ENCODE assay signal across 11 cellular contexts in the genomic region with DNA sequence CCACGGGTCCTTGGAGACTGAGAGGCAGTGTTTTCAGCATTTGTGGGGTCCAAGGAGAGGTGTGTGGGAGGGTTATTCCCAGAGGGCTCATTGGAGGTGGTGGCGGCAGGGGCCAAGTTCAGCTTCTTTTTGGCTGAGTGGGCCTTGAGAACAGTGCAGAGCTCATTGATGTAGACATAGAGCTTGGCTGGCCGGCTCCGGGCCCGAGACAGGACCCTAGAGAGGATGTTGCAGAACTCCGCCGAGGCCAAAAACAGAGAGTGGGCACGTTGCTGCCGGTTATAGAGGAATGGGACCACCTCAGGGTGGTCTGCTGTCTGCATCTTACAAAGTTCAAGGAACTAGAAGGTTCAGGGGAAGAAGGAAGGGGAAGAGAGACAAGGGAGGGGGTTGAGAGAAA. TPM values are rescaled to one million over a fixed set of nuclear protein-coding genes. Genes with fewer than 3 reads are reported as not detected.
DNase-seq lines count a peak whose midpoint lies in the region; ATAC-seq and TF ChIP-seq lines count a peak whose summit lies in the region.
"Had no signal": no experiment of that assay in that cellular context is flagged by ENCODE, and none has a peak within 500 bp of the region (broad histone marks: within the 10 kb centered on the region; RNA-seq: fewer than 3 reads in every experiment).

No MANE protein-coding gene starts in this region.

- H3K27me3 ChIP-seq in right atrium auricular region (no peaks in the 10 kb centered on the region), vagina (no peaks in the 10 kb centered on the region)
- H3K27me3 ChIP-seq: SJCRH30 had no signal

- DNase-seq in right atrium auricular region (ENCODE audit: low spot score) (no peak), left cardiac atrium (no peak), vagina (ENCODE audit: extremely low spot score in 2 of 2) (no peak), globus pallidus (ENCODE audit: low spot score) (no peak), NCI-H1436 (lab: John Stamatoyannopoulos, UW) (no peak), NCI-H1092 treated with DMSO at 0.1 percent for 48 hours (lab: John Stamatoyannopoulos, UW) (no peak)
- DNase-seq in activated naive CD8-positive, alpha-beta T cell treated with anti-CD3 and anti-CD28 coated beads, Interleukin-2, amount 50 U/mL, for 24 hours: no peak
- DNase-seq: central memory CD4-positive, alpha-beta T cell; DMS153; SJCRH30 had no signal

- H3K36me3 ChIP-seq in right atrium auricular region: peaks cover 28% of the 10 kb centered on the region
- H3K36me3 ChIP-seq in mesodermal cell (ENCODE audit: control insufficient read depth, insufficient read depth, low read length): peaks cover 31% of the 10 kb centered on the region
- peaks cover 0 to 25% of the 10 kb centered on the region in 2 donors for H3K36me3 ChIP-seq in vagina

- H3K27ac Mint-ChIP-seq in activated naive CD8-positive, alpha-beta T cell treated with anti-CD3 and anti-CD28 coated beads, Interleukin-2, amount 50 U/mL, for 24 hours: peak overlapping the region; percentile 81

- H3K4me3 ChIP-seq in right atrium auricular region (peak overlapping the region in 1 of 2 donors; percentile 78), mesodermal cell (ENCODE audit: extremely low read depth, insufficient read depth, low read length, poor library complexity, severe bottlenecking) (peak overlapping the region; percentile 86), vagina (peak overlapping the region in 1 of 2 donors; percentile 92)

- TF ChIP-seq CTCF in right atrium auricular region (IDR thresholded peaks at IDR 0.05): no peak
- no peak for TF ChIP-seq CTCF in vagina (IDR thresholded peaks at IDR 0.05)

- no peaks in the 10 kb centered on the region for H3K9me3 Mint-ChIP-seq in activated naive CD8-positive, alpha-beta T cell treated with anti-CD3 and anti-CD28 coated beads, Interleukin-2, amount 50 U/mL, for 24 hours

- TF ChIP-seq POLR2A in vagina (IDR thresholded peaks at IDR 0.05): no peak

- H3K4me3 Mint-ChIP-seq in activated naive CD8-positive, alpha-beta T cell treated with anti-CD3 and anti-CD28 coated beads, Interleukin-2, amount 50 U/mL, for 24 hours: peak overlapping the region; percentile 98

- H3K9me3 ChIP-seq in right atrium auricular region: no peaks in the 10 kb centered on the region
- H3K9me3 ChIP-seq in mesodermal cell (ENCODE audit: control insufficient read depth, low read length): no peaks in the 10 kb centered on the region
- H3K9me3 ChIP-seq in vagina: no peaks in the 10 kb centered on the region
- H3K9me3 ChIP-seq: SJCRH30 had no signal

- H3K4me1 Mint-ChIP-seq in activated naive CD8-positive, alpha-beta T cell treated with anti-CD3 and anti-CD28 coated beads, Interleukin-2, amount 50 U/mL, for 24 hours: peaks cover 70% of the 10 kb centered on the region

- H3K4me1 ChIP-seq in right atrium auricular region (peaks cover 0 to 63% of the 10 kb centered on the region in 2 donors), mesodermal cell (ENCODE audit: control insufficient read depth, insufficient read depth, low read length, poor library complexity, severe bottlenecking) (peaks cover 28% of the 10 kb centered on the region), vagina (peaks cover 59% of the 10 kb centered on the region)

- H3K27ac ChIP-seq in right atrium auricular region (peak overlapping the region; percentile 46 to 89), mesodermal cell (ENCODE audit: low read depth, low read length, severe bottlenecking) (no peak overlapping the region), vagina (peak overlapping the region; percentile 90)
- H3K27ac ChIP-seq: SJCRH30 had no signal

- no peaks in the 10 kb centered on the region for H3K27me3 Mint-ChIP-seq in activated naive CD8-positive, alpha-beta T cell treated with anti-CD3 and anti-CD28 coated beads, Interleukin-2, amount 50 U/mL, for 24 hours

- 85 to 88% methylated on average over 7 to 9 of the region's 9 CpGs for WGBS in mesodermal cell (ENCODE audit: insufficient coverage in 2 of 2), 2 experiments

- intact Hi-C loops in left cardiac atrium (cut with DNase I) (no loop called here), vagina (cut with DNase I) (no loop called here)

- no peak for ATAC-seq in left cardiac atrium
- ATAC-seq in activated naive CD8-positive, alpha-beta T cell treated with anti-CD3 and anti-CD28 coated beads, Interleukin-2, amount 50 U/mL, for 24 hours: no peak

- H3K36me3 Mint-ChIP-seq in activated naive CD8-positive, alpha-beta T cell treated with anti-CD3 and anti-CD28 coated beads, Interleukin-2, amount 50 U/mL, for 24 hours (ENCODE audit: low read depth): peaks cover 46% of the 10 kb centered on the region

RNA-seq across cellular contexts. Expression of gene DAXX, which starts 1.5 kb away (rescaled TPM):
- total RNA-seq in right atrium auricular region (10 to 100 TPM; 22.6 to 31.8 TPM), left cardiac atrium (10 to 100 TPM; 16.2 to 22.5 TPM), vagina (32.2 TPM)
- polyA plus RNA-seq in mesodermal cell (2013, experiment 1 of 2): 40.5 TPM
- polyA plus RNA-seq in mesodermal cell (2013, experiment 2 of 2): 36.8 TPM

RNA-seq across cellular contexts. Expression of gene ZBTB22, which starts 3.7 kb away (rescaled TPM):
- total RNA-seq in right atrium auricular region (10 to 100 TPM; 11.9 to 18.9 TPM), left cardiac atrium (10 to 100 TPM; 14.1 to 15.7 TPM), vagina (18.4 TPM)
- 21.2 TPM for polyA plus RNA-seq in mesodermal cell (2013, experiment 1 of 2)
- 14.2 TPM for polyA plus RNA-seq in mesodermal cell (2013, experiment 2 of 2)

RNA-seq across cellular contexts. Expression of gene TAPBP, which starts 7.3 kb away (rescaled TPM):
- total RNA-seq in right atrium auricular region (100 to 1,000 TPM in 1 of 2 donors, 10 to 100 TPM in 1; 80.0 to 103 TPM), left cardiac atrium (10 to 100 TPM; 74.0 to 80.9 TPM), vagina (59.9 TPM)
- polyA plus RNA-seq in mesodermal cell (2013, experiment 1 of 2): 24.0 TPM
- 19.1 TPM for polyA plus RNA-seq in mesodermal cell (2013, experiment 2 of 2)

RNA-seq across cellular contexts. Expression of gene RGL2, which starts 22.5 kb away (rescaled TPM):
- total RNA-seq in right atrium auricular region (10 to 100 TPM; 23.0 to 36.9 TPM), left cardiac atrium (10 to 100 TPM; 48.5 to 54.3 TPM), vagina (41.5 TPM)
- polyA plus RNA-seq in mesodermal cell (2013, experiment 1 of 2): 64.2 TPM
- polyA plus RNA-seq in mesodermal cell (2013, experiment 2 of 2): 53.6 TPM

RNA-seq across cellular contexts. Expression of gene PFDN6, which starts 31.8 kb away (rescaled TPM):
- total RNA-seq in right atrium auricular region (10 to 100 TPM; 23.4 to 29.5 TPM), left cardiac atrium (10 to 100 TPM; 43.9 to 47.5 TPM), vagina (9.1 TPM)
- polyA plus RNA-seq in mesodermal cell (2013, experiment 1 of 2): 92.7 TPM
- 81.2 TPM for polyA plus RNA-seq in mesodermal cell (2013, experiment 2 of 2)
